35 cellular contexts compared by ENCODE assay signal in the genomic region with DNA sequence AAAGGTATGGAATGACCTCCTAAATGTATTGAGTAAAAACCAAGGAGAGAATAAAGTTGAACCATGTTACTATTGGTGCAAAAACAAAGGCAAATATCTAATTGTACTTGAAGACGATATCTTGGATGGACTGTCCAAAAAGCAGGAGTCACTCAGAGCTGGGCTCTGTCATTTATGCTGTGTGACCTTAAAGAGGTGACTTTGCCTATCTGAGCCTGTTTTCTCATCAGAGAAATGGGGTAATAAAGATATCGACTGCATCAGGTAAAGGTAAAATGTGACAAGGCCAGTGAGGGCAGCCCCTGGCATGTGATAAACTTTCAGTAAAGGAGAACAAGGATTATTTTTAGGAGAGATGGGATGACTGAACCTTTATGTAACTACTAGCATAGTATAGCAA.
"Had no signal": no experiment of that assay in that cellular context is flagged by ENCODE, and none has a peak within 500 bp of the region (broad histone marks: within the 10 kb centered on the region; RNA-seq: fewer than 3 reads in every experiment).

No MANE protein-coding gene starts in this region.

- DNase-seq: activated B cell treated with CpG ODN at 0.5 μM for 24 hours; activated CD4-positive, alpha-beta memory T cell treated with anti-CD3 and anti-CD28 coated beads for 36 hours; activated CD4-positive, alpha-beta T cell treated with anti-CD3 and anti-CD28 coated beads for 4 hours; activated CD4-positive, alpha-beta T cell treated with anti-CD3 and anti-CD28 coated beads, Interleukin-2, amount 10 ng/mL, durations not matched to agents 24 days and 14 days; activated CD4-positive, alpha-beta T cell treated with anti-CD3 and anti-CD28 coated beads, Interleukin-2, amount 50 U/mL, for 1 hour; activated CD4-positive, alpha-beta T cell treated with anti-CD3 and anti-CD28 coated beads, Interleukin-2, amount 50 U/mL, for 4 hours; activated CD4-positive, CD25-positive, alpha-beta regulatory T cell treated with anti-CD3 and anti-CD28 coated beads, Interleukin-2, amount 50 U/mL, for 72 hours; activated CD8-positive, alpha-beta T cell treated with anti-CD3 and anti-CD28 coated beads for 36 hours; activated effector memory CD4-positive, alpha-beta T cell treated with anti-CD3 and anti-CD28 coated beads, Interleukin-2, amount 50 U/mL, for 16 hours; activated gamma-delta T cell treated with Interleukin-2 at 50 U/mL for 16 hours; activated naive CD4-positive, alpha-beta T cell; activated naive CD4-positive, alpha-beta T cell treated with anti-CD3 and anti-CD28 coated beads for 36 hours; activated naive CD4-positive, alpha-beta T cell treated with anti-CD3 and anti-CD28 coated beads, Interleukin-2, amount 50 U/mL, for 16 hours; activated naive CD8-positive, alpha-beta T cell treated with anti-CD3 and anti-CD28 coated beads for 36 hours; activated T-cell treated with anti-CD3 and anti-CD28 coated beads for 4 hours; activated T-cell treated with anti-CD3 and anti-CD28 coated beads, Interleukin-2, amount 50 U/mL, for 1 hour; activated T-cell treated with anti-CD3 and anti-CD28 coated beads, Interleukin-2, amount 50 U/mL, for 4 hours; activated T-cell treated with anti-CD3 and anti-CD28 coated beads, Interleukin-2, amount 50 U/mL, for 72 hours; adrenal gland; amniotic stem cell; anterior cingulate cortex; caudate nucleus; T-helper 2 cell; T-helper 9 cell had no signal

- H3K27ac Mint-ChIP-seq: activated B cell treated with CpG ODN at 0.5 μM for 24 hours; activated CD4-positive, alpha-beta memory T cell treated with anti-CD3 and anti-CD28 coated beads for 36 hours; activated CD4-positive, alpha-beta T cell treated with anti-CD3 and anti-CD28 coated beads, Interleukin-2, amount 10 ng/mL, durations not matched to agents 24 days and 14 days; activated CD8-positive, alpha-beta T cell treated with anti-CD3 and anti-CD28 coated beads for 36 hours; activated T-cell treated with anti-CD3 and anti-CD28 coated beads, Interleukin-2, amount 50 U/mL, for 72 hours; activated T-helper 1 cell treated with anti-CD3 and anti-CD28 coated beads, Interleukin-12 subunit alpha, Interleukin-12 subunit beta, Interleukin-2, Interleukin-4 antibody, amounts not matched to agents 30 ng/mL and 10 ng/mL and 1 ng/mL, durations not matched to agents 14 hours and 24 hours and 36 hours; activated T-helper 17 cell treated with anti-CD3 and anti-CD28 coated beads, Interleukin-2, amount 50 U/mL, for 72 hours; T-helper 1 cell treated with Interleukin-12 subunit alpha and Interleukin-12 subunit beta and Interleukin-4 antibody, amounts not matched to agents 30 μg/mL and 1 μg/mL, for 36 hours; T-helper 2 cell treated with Interferon-gamma antibody and Interleukin-4, amounts not matched to agents 5 μg/mL and 100 μg/mL, for 36 hours had no signal

- H3K4me3 Mint-ChIP-seq: activated B cell treated with CpG ODN at 0.5 μM for 24 hours; activated CD4-positive, alpha-beta memory T cell treated with anti-CD3 and anti-CD28 coated beads for 36 hours; activated CD4-positive, alpha-beta T cell treated with anti-CD3 and anti-CD28 coated beads, Interleukin-2, amount 10 ng/mL, durations not matched to agents 24 days and 14 days; activated CD8-positive, alpha-beta T cell treated with anti-CD3 and anti-CD28 coated beads for 36 hours; activated naive CD4-positive, alpha-beta T cell treated with anti-CD3 and anti-CD28 coated beads for 36 hours; activated naive CD8-positive, alpha-beta T cell treated with anti-CD3 and anti-CD28 coated beads for 36 hours; activated T-cell treated with anti-CD3 and anti-CD28 coated beads, Interleukin-2, amount 50 U/mL, for 4 hours; activated T-cell treated with anti-CD3 and anti-CD28 coated beads, Interleukin-2, amount 50 U/mL, for 72 hours; activated T-helper 1 cell treated with anti-CD3 and anti-CD28 coated beads, Interleukin-12 subunit alpha, Interleukin-12 subunit beta, Interleukin-2, Interleukin-4 antibody, amounts not matched to agents 30 ng/mL and 10 ng/mL and 1 ng/mL, durations not matched to agents 14 hours and 24 hours and 36 hours; activated T-helper 17 cell treated with anti-CD3 and anti-CD28 coated beads, Interleukin-2, amount 50 U/mL, for 72 hours; T-helper 1 cell treated with Interleukin-12 subunit alpha and Interleukin-12 subunit beta and Interleukin-4 antibody, amounts not matched to agents 30 μg/mL and 1 μg/mL, for 36 hours; T-helper 2 cell treated with Interferon-gamma antibody and Interleukin-4, amounts not matched to agents 5 μg/mL and 100 μg/mL, for 36 hours had no signal

- H3K4me3 ChIP-seq: adrenal gland, ascending aorta, cardiac muscle cell had no signal

- H3K36me3 ChIP-seq: adrenal gland, ascending aorta, cardiac muscle cell had no signal

- H3K9me3 ChIP-seq: adrenal gland, ascending aorta had no signal

- H3K9me3 Mint-ChIP-seq: activated B cell treated with CpG ODN at 0.5 μM for 24 hours; activated CD4-positive, alpha-beta memory T cell treated with anti-CD3 and anti-CD28 coated beads for 36 hours; activated CD4-positive, alpha-beta T cell treated with anti-CD3 and anti-CD28 coated beads, Interleukin-2, amount 10 ng/mL, durations not matched to agents 24 days and 14 days; activated CD8-positive, alpha-beta T cell treated with anti-CD3 and anti-CD28 coated beads for 36 hours; activated naive CD4-positive, alpha-beta T cell treated with anti-CD3 and anti-CD28 coated beads for 36 hours; activated naive CD4-positive, alpha-beta T cell treated with anti-CD3 and anti-CD28 coated beads, Interleukin-2, amount 50 U/mL, for 72 hours; activated naive CD8-positive, alpha-beta T cell treated with anti-CD3 and anti-CD28 coated beads for 36 hours; activated T-cell treated with anti-CD3 and anti-CD28 coated beads, Interleukin-2, amount 50 U/mL, for 4 hours; activated T-cell treated with anti-CD3 and anti-CD28 coated beads, Interleukin-2, amount 50 U/mL, for 72 hours; activated T-helper 1 cell treated with anti-CD3 and anti-CD28 coated beads, Interleukin-12 subunit alpha, Interleukin-12 subunit beta, Interleukin-2, Interleukin-4 antibody, amounts not matched to agents 30 ng/mL and 10 ng/mL and 1 ng/mL, durations not matched to agents 14 hours and 24 hours and 36 hours; activated T-helper 17 cell treated with anti-CD3 and anti-CD28 coated beads, Interleukin-2, amount 50 U/mL, for 72 hours; brain; T-helper 1 cell treated with Interleukin-12 subunit alpha and Interleukin-12 subunit beta and Interleukin-4 antibody, amounts not matched to agents 30 μg/mL and 1 μg/mL, for 36 hours; T-helper 2 cell treated with Interferon-gamma antibody and Interleukin-4, amounts not matched to agents 5 μg/mL and 100 μg/mL, for 36 hours had no signal

- H3K36me3 Mint-ChIP-seq: activated CD4-positive, alpha-beta memory T cell treated with anti-CD3 and anti-CD28 coated beads for 36 hours; activated naive CD4-positive, alpha-beta T cell treated with anti-CD3 and anti-CD28 coated beads, Interleukin-2, amount 50 U/mL, for 72 hours; activated naive CD8-positive, alpha-beta T cell treated with anti-CD3 and anti-CD28 coated beads for 36 hours; brain had no signal

- ATAC-seq: activated CD8-positive, alpha-beta T cell treated with anti-CD3 and anti-CD28 coated beads for 36 hours; activated naive CD4-positive, alpha-beta T cell treated with anti-CD3 and anti-CD28 coated beads, Interleukin-2, amount 50 U/mL, for 72 hours; activated T-cell treated with anti-CD3 and anti-CD28 coated beads, Interleukin-2, amount 50 U/mL, for 4 hours; activated T-cell treated with anti-CD3 and anti-CD28 coated beads, Interleukin-2, amount 50 U/mL, for 72 hours; activated T-helper 17 cell treated with anti-CD3 and anti-CD28 coated beads, Interleukin-2, amount 50 U/mL, for 72 hours had no signal

- H3K27me3 Mint-ChIP-seq: activated B cell treated with CpG ODN at 0.5 μM for 24 hours; activated CD4-positive, alpha-beta memory T cell treated with anti-CD3 and anti-CD28 coated beads for 36 hours; activated CD4-positive, alpha-beta T cell treated with anti-CD3 and anti-CD28 coated beads, Interleukin-2, amount 10 ng/mL, durations not matched to agents 24 days and 14 days; activated CD8-positive, alpha-beta T cell treated with anti-CD3 and anti-CD28 coated beads for 36 hours; activated naive CD8-positive, alpha-beta T cell treated with anti-CD3 and anti-CD28 coated beads for 36 hours; activated T-helper 17 cell treated with anti-CD3 and anti-CD28 coated beads, Interleukin-2, amount 50 U/mL, for 72 hours; brain had no signal

- H3K27ac ChIP-seq: adrenal gland, cardiac muscle cell, VCaP had no signal

- H3K4me1 Mint-ChIP-seq: activated T-helper 17 cell treated with anti-CD3 and anti-CD28 coated beads, Interleukin-2, amount 50 U/mL, for 72 hours had no signal

- H3K27me3 ChIP-seq: adrenal gland, ascending aorta, cardiac muscle cell had no signal

- FAIRE-seq: bronchial epithelial cell, TTC549 had no signal
